In the genomic region with DNA sequence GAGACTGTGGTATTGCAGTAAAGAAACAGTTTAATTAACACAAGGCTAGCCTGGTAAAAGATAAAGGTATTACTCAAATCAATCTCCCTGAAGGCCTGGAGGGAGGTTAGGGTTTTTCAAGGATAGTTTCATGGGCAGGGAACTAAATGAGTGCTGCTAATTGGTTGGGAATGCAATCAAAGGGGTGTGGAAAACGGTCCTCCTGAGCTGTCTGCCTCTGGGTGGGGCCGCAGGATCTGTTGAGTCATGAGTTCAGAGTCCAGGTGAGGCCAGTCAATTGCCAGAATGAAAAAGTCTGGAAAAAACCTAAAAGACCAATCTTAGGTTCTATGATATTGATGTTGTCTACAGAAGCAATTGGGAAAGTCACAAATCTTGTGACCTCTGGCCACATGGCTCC, we compare ENCODE assay signal across 19 cellular contexts.
"Had no signal": no experiment of that assay in that cellular context is flagged by ENCODE, and none has a peak within 500 bp of the region (broad histone marks: within the 10 kb centered on the region; RNA-seq: fewer than 3 reads in every experiment).

No MANE protein-coding gene starts in this region.

- FAIRE-seq: endothelial cell of umbilical vein, urothelium cell line had no signal

- H3K27me3 ChIP-seq: cardiac muscle cell, sigmoid colon had no signal

- H3K79me2 ChIP-seq: parathyroid adenoma had no signal

- H3K4me1 Mint-ChIP-seq: stimulated activated naive B cell treated with anti-CD40 and anti-IgM and Interleukin-4, amounts not matched to agents 10 μg/mL and 1 μg/mL and 100 μg/mL, for 72 hours had no signal

- H3K9me3 Mint-ChIP-seq: natural killer cell treated with Interleukin-12 subunit alpha and Interleukin-12 subunit beta and Interleukin-15 and Interleukin-18, amount 100 ng/mL, for 72 hours had no signal

- H3K27ac ChIP-seq: cardiac muscle cell, neutrophil, parathyroid adenoma, sigmoid colon, VCaP had no signal

- H3K36me3 ChIP-seq: cardiac muscle cell, neutrophil, sigmoid colon had no signal

- H3K9me3 ChIP-seq: neutrophil, sigmoid colon had no signal

- H3K4me3 ChIP-seq: cardiac muscle cell, sigmoid colon had no signal

- H3K4me1 ChIP-seq: parathyroid adenoma, sigmoid colon had no signal

- DNase-seq: activated CD4-positive, alpha-beta T cell treated with anti-CD3 and anti-CD28 coated beads, Interleukin-2, amount 50 U/mL, for 4 hours; activated gamma-delta T cell; dermis blood vessel endothelial cell; effector memory CD4-positive, alpha-beta T cell; foreskin melanocyte; glutamatergic neuron; kidney glomerular epithelial cell; mesenchymal stem cell; sigmoid colon; stimulated activated naive B cell treated with anti-CD40 and anti-IgM and Interleukin-4, amounts not matched to agents 10 μg/mL and 1 μg/mL and 100 μg/mL, for 72 hours; T-helper 2 cell had no signal

- H3K27ac Mint-ChIP-seq: activated naive CD8-positive, alpha-beta T cell; natural killer cell treated with Interleukin-12 subunit alpha and Interleukin-12 subunit beta and Interleukin-15 and Interleukin-18, amount 100 ng/mL, for 72 hours; stimulated activated naive B cell treated with anti-CD40 and anti-IgM and Interleukin-4, amounts not matched to agents 10 μg/mL and 1 μg/mL and 100 μg/mL, for 72 hours had no signal

- H3K4me3 Mint-ChIP-seq: activated naive CD8-positive, alpha-beta T cell; natural killer cell treated with Interleukin-12 subunit alpha and Interleukin-12 subunit beta and Interleukin-15 and Interleukin-18, amount 100 ng/mL, for 72 hours; stimulated activated naive B cell treated with anti-CD40 and anti-IgM and Interleukin-4, amounts not matched to agents 10 μg/mL and 1 μg/mL and 100 μg/mL, for 72 hours had no signal

- H2AFZ ChIP-seq: parathyroid adenoma had no signal

- H3K36me3 Mint-ChIP-seq: activated naive CD8-positive, alpha-beta T cell; natural killer cell treated with Interleukin-12 subunit alpha and Interleukin-12 subunit beta and Interleukin-15 and Interleukin-18, amount 100 ng/mL, for 72 hours; stimulated activated naive B cell treated with anti-CD40 and anti-IgM and Interleukin-4, amounts not matched to agents 10 μg/mL and 1 μg/mL and 100 μg/mL, for 72 hours had no signal

- H3K9ac ChIP-seq: parathyroid adenoma had no signal
